13 cellular contexts compared by ENCODE assay signal in genomic region chr17:35094902-35095301, GRCh38. TPM values are rescaled to one million over a fixed set of nuclear protein-coding genes. Genes with fewer than 3 reads are reported as not detected.
DNase-seq lines count a peak whose midpoint lies in the region; ATAC-seq, FAIRE-seq and TF ChIP-seq lines count a peak whose summit lies in the region.
"Had no signal": no experiment of that assay in that cellular context is flagged by ENCODE, and none has a peak within 500 bp of the region (broad histone marks: within the 10 kb centered on the region; RNA-seq: fewer than 3 reads in every experiment).

No MANE protein-coding gene starts in this region.

- H3K27me3 ChIP-seq in endothelial cell of umbilical vein (ENCODE audit: control insufficient read depth in 2 of 2, insufficient read depth in 2 of 2, low read length in 2 of 2) (no peaks in the 10 kb centered on the region), osteoblast (ENCODE audit: insufficient read depth, low read length) (no peaks in the 10 kb centered on the region)
- H3K27me3 ChIP-seq: BLaER1, cardiac muscle cell, neutrophil had no signal

- no peak for DNase-seq in activated naive CD4-positive, alpha-beta T cell treated with anti-CD3 and anti-CD28 coated beads, Interleukin-2, amount 50 U/mL, for 72 hours (ENCODE audit: low spot score in 2 of 2)
- DNase-seq in activated naive CD4-positive, alpha-beta T cell treated with anti-CD3 and anti-CD28 coated beads for 36 hours, result no peak
- DNase-seq in NB4 (ENCODE audit: low read depth) (peak; percentile 67), endothelial cell of umbilical vein (ENCODE audit: low read depth, low spot score) (peak; percentile 18), osteoblast (ENCODE audit: insufficient read length, low spot score, missing footprints) (peak; percentile 86), mesenteric fat pad (ENCODE audit: low spot score) (no peak), nephron progenitor cell (no peak)
- no peak for DNase-seq in stimulated activated naive CD4-positive, alpha-beta T cell (lab: John Stamatoyannopoulos, UW)
- DNase-seq: NCI-H446 treated with DMSO at 0.1 percent for 48 hours had no signal

- dilution Hi-C loops in endothelial cell of umbilical vein (cut with MboI; ENCODE audit: extremely low pct_ligation_motif_present, low sequenced_read_pairs), result no loop called here

- TF ChIP-seq POLR2A in NB4 (IDR thresholded peaks at IDR 0.05; ENCODE audit: extremely low read depth, insufficient read length), result no peak
- TF ChIP-seq POLR2A in endothelial cell of umbilical vein (IDR thresholded peaks at IDR 0.05; ENCODE audit: low read depth, low read length), result no peak

- no peaks in the 10 kb centered on the region for H3K79me2 ChIP-seq in endothelial cell of umbilical vein (ENCODE audit: control insufficient read depth, insufficient read depth, low read length)
- no peaks in the 10 kb centered on the region for H3K79me2 ChIP-seq in osteoblast (ENCODE audit: insufficient read depth, low read length)

- H3K27ac Mint-ChIP-seq in activated naive CD4-positive, alpha-beta T cell treated with anti-CD3 and anti-CD28 coated beads, Interleukin-2, amount 50 U/mL, for 72 hours, result no peak overlapping the region
- H3K27ac Mint-ChIP-seq in activated naive CD4-positive, alpha-beta T cell treated with anti-CD3 and anti-CD28 coated beads for 36 hours, result no peak overlapping the region
- H3K27ac Mint-ChIP-seq in nephron progenitor cell, result no peak overlapping the region

- no peak overlapping the region for H3K4me3 Mint-ChIP-seq in activated naive CD4-positive, alpha-beta T cell treated with anti-CD3 and anti-CD28 coated beads for 36 hours
- no peak overlapping the region for H3K4me3 Mint-ChIP-seq in nephron progenitor cell

- ATAC-seq in activated naive CD4-positive, alpha-beta T cell treated with anti-CD3 and anti-CD28 coated beads, Interleukin-2, amount 50 U/mL, for 72 hours, result peak; percentile 65 to 88

- H3K9me1 ChIP-seq in endothelial cell of umbilical vein (replicated peaks; ENCODE audit: control insufficient read depth, extremely low read depth, insufficient read depth, low read length), result no peaks in the 10 kb centered on the region

- H3K9ac ChIP-seq in endothelial cell of umbilical vein (replicated peaks; ENCODE audit: extremely low read depth, insufficient read depth, low read length), result no peak overlapping the region
- H3K9ac ChIP-seq: BLaER1 had no signal

- no peaks in the 10 kb centered on the region for H3K36me3 Mint-ChIP-seq in activated naive CD4-positive, alpha-beta T cell treated with anti-CD3 and anti-CD28 coated beads, Interleukin-2, amount 50 U/mL, for 72 hours
- H3K36me3 Mint-ChIP-seq in activated naive CD4-positive, alpha-beta T cell treated with anti-CD3 and anti-CD28 coated beads for 36 hours (ENCODE audit: low read depth), result peaks cover 13% of the 10 kb centered on the region
- no peaks in the 10 kb centered on the region for H3K36me3 Mint-ChIP-seq in nephron progenitor cell (ENCODE audit: low read depth)

- intact Hi-C loops in activated naive CD4-positive, alpha-beta T cell treated with anti-CD3 and anti-CD28 coated beads for 36 hours (cut with micrococcal nuclease), result no loop called here
- intact Hi-C loops in endothelial cell of umbilical vein (cut with micrococcal nuclease), result no loop called here

- H3K27ac ChIP-seq in endothelial cell of umbilical vein (ENCODE audit: insufficient read depth, low read depth, low read length) (no peak overlapping the region), osteoblast (ENCODE audit: low read depth, low read length) (peak overlapping the region; percentile 37)
- H3K27ac ChIP-seq: BLaER1, cardiac muscle cell, neutrophil had no signal

- peaks cover 16% of the 10 kb centered on the region for H3K4me1 Mint-ChIP-seq in activated naive CD4-positive, alpha-beta T cell treated with anti-CD3 and anti-CD28 coated beads for 36 hours (ENCODE audit: low read depth)
- peaks cover 9% of the 10 kb centered on the region for H3K4me1 Mint-ChIP-seq in nephron progenitor cell

- POLR2A ChIA-PET in endothelial cell of umbilical vein (lab: Charles Lee), result no interaction called here

- no peak overlapping the region for H3K4me3 ChIP-seq in NB4 (ENCODE audit: low read depth, low read length)
- no peak overlapping the region for H3K4me3 ChIP-seq in endothelial cell of umbilical vein (replicated peaks in 1 of 3; ENCODE audit: insufficient read depth in 1 of 3, low read depth in 1 of 3, low read length in 3 of 3)
- H3K4me3 ChIP-seq in osteoblast (ENCODE audit: insufficient read depth, low read length), result no peak overlapping the region
- H3K4me3 ChIP-seq: BLaER1, cardiac muscle cell had no signal

- H3K36me3 ChIP-seq in endothelial cell of umbilical vein (ENCODE audit: control insufficient read depth in 2 of 2, extremely low read depth in 1 of 2, insufficient read depth in 2 of 2, low read length in 2 of 2), result no peaks in the 10 kb centered on the region
- peaks cover 5% of the 10 kb centered on the region for H3K36me3 ChIP-seq in osteoblast (ENCODE audit: insufficient read depth, low read length)
- H3K36me3 ChIP-seq: cardiac muscle cell, neutrophil had no signal

- CTCF ChIA-PET in activated naive CD4-positive, alpha-beta T cell treated with anti-CD3 and anti-CD28 coated beads for 36 hours (lab: Charles Lee), result interaction anchor here (1.1 to 1.3 kb wide), 2 partner anchors 25 kb away, joined by 3 to 4 read pairs; no protein-coding TSS in a partner anchor
- CTCF ChIA-PET in endothelial cell of umbilical vein (lab: Charles Lee), result no interaction called here

- H3K4me1 ChIP-seq in endothelial cell of umbilical vein (ENCODE audit: control insufficient read depth, extremely low read depth, insufficient read depth, low read length), result peaks cover 2% of the 10 kb centered on the region
- H3K4me1 ChIP-seq in osteoblast (ENCODE audit: insufficient read depth, low read length), result peaks cover 11% of the 10 kb centered on the region

- no peaks in the 10 kb centered on the region for H3K9me3 Mint-ChIP-seq in activated naive CD4-positive, alpha-beta T cell treated with anti-CD3 and anti-CD28 coated beads, Interleukin-2, amount 50 U/mL, for 72 hours
- H3K9me3 Mint-ChIP-seq in activated naive CD4-positive, alpha-beta T cell treated with anti-CD3 and anti-CD28 coated beads for 36 hours, result no peaks in the 10 kb centered on the region
- H3K9me3 Mint-ChIP-seq in nephron progenitor cell, result no peaks in the 10 kb centered on the region

- H3K9me3 ChIP-seq in endothelial cell of umbilical vein (replicated peaks; ENCODE audit: control insufficient read depth, insufficient read depth, low read length) (no peaks in the 10 kb centered on the region), osteoblast (ENCODE audit: low read depth, low read length) (no peaks in the 10 kb centered on the region)
- H3K9me3 ChIP-seq: BLaER1, neutrophil had no signal

- H3K27me3 Mint-ChIP-seq in activated naive CD4-positive, alpha-beta T cell treated with anti-CD3 and anti-CD28 coated beads for 36 hours (ENCODE audit: low read depth), result no peaks in the 10 kb centered on the region
- peaks cover 3% of the 10 kb centered on the region for H3K27me3 Mint-ChIP-seq in nephron progenitor cell (ENCODE audit: low read depth, poor library complexity)

- H3K4me2 ChIP-seq in endothelial cell of umbilical vein (ENCODE audit: insufficient read depth, low read length) (no peak overlapping the region), osteoblast (ENCODE audit: insufficient read depth, low read length) (no peak overlapping the region)
- H3K4me2 ChIP-seq: BLaER1 had no signal

- TF ChIP-seq CTCF in NB4 (IDR thresholded peaks at IDR 0.05; ENCODE audit: low read depth, low read length) (no peak), endothelial cell of umbilical vein (IDR thresholded peaks at IDR 0.05; ENCODE audit: extremely low read depth in 1 of 2, insufficient read depth in 1 of 2, low read depth in 1 of 2, low read length in 2 of 2) (no peak), osteoblast (IDR thresholded peaks at IDR 0.05; ENCODE audit: extremely low read depth, low read depth, low read length) (no peak), nephron progenitor cell (IDR thresholded peaks at IDR 0.05) (no peak)

- FAIRE-seq in endothelial cell of umbilical vein (lab: Jason Lieb, UNC), result peak; percentile 42

- H4K20me1 ChIP-seq in endothelial cell of umbilical vein (replicated peaks; ENCODE audit: control insufficient read depth, extremely low read depth, insufficient read depth, low read length), result no peaks in the 10 kb centered on the region
- no peaks in the 10 kb centered on the region for H4K20me1 ChIP-seq in osteoblast (ENCODE audit: insufficient read depth, low read length)
- H4K20me1 ChIP-seq: BLaER1 had no signal

- H2AFZ ChIP-seq in endothelial cell of umbilical vein (ENCODE audit: low read depth, low read length) (no peak overlapping the region), osteoblast (ENCODE audit: low read length) (peak overlapping the region; percentile 75)

- no TSS peak for BruUV-seq in endothelial cell of umbilical vein (replicated peaks; lab: Mats Ljungman, UMichigan)

RNA-seq across cellular contexts. Expression of gene RAD51D, which starts 24.8 kb away (rescaled TPM):
- total RNA-seq in activated naive CD4-positive, alpha-beta T cell treated with anti-CD3 and anti-CD28 coated beads, Interleukin-2, amount 50 U/mL, for 72 hours, result 10 to 100 TPM; 30.4 TPM
- 10 to 100 TPM; 31.5 to 33.0 TPM for total RNA-seq in activated naive CD4-positive, alpha-beta T cell treated with anti-CD3 and anti-CD28 coated beads for 36 hours
- 19.6 and 27.9 TPM in 2 replicates for total RNA-seq in endothelial cell of umbilical vein
- 14.9 and 15.5 TPM in 2 replicates for polyA plus RNA-seq in endothelial cell of umbilical vein
- polyA plus RNA-seq in endothelial cell of umbilical vein (2011; cell fraction: cytosol; rRNA removed), result 13.5 and 14.2 TPM in 2 replicates
- polyA plus RNA-seq in endothelial cell of umbilical vein (2011; cell fraction: nucleus; rRNA removed), result 17.4 and 18.1 TPM in 2 replicates
- 16.6 and 18.2 TPM in 2 replicates for polyA plus RNA-seq in endothelial cell of umbilical vein (2012)
- polyA minus RNA-seq in endothelial cell of umbilical vein, result 21.2 and 24.0 TPM in 2 replicates
- polyA minus RNA-seq in endothelial cell of umbilical vein (2011; cell fraction: cytosol; rRNA and poly(A)+ RNA removed), result 9.7 TPM
- polyA minus RNA-seq in endothelial cell of umbilical vein (2011; cell fraction: nucleus; rRNA and poly(A)+ RNA removed), result 14.4 and 15.5 TPM in 2 replicates
- 14.8 and 19.7 TPM in 2 replicates for total RNA-seq in osteoblast
- 10.6 TPM for total RNA-seq in mesenteric fat pad

RNA-seq across cellular contexts. Expression of gene FNDC8, which starts 26.5 kb away (rescaled TPM):
- total RNA-seq in activated naive CD4-positive, alpha-beta T cell treated with anti-CD3 and anti-CD28 coated beads, Interleukin-2, amount 50 U/mL, for 72 hours, result not detected
- not detected for total RNA-seq in activated naive CD4-positive, alpha-beta T cell treated with anti-CD3 and anti-CD28 coated beads for 36 hours
- total RNA-seq in endothelial cell of umbilical vein (not detected in 2 replicates), osteoblast (not detected in 2 replicates), mesenteric fat pad (not detected)
- polyA plus RNA-seq in endothelial cell of umbilical vein, result not detected in 2 replicates
- not detected in 2 replicates for polyA plus RNA-seq in endothelial cell of umbilical vein (2011; cell fraction: cytosol; rRNA removed)
- not detected in 2 replicates for polyA plus RNA-seq in endothelial cell of umbilical vein (2011; cell fraction: nucleus; rRNA removed)
- 0.23 TPM in 1 of 2 replicates, not detected in the other for polyA plus RNA-seq in endothelial cell of umbilical vein (2012)
- not detected in 2 replicates for polyA minus RNA-seq in endothelial cell of umbilical vein
- polyA minus RNA-seq in endothelial cell of umbilical vein (2011; cell fraction: cytosol; rRNA and poly(A)+ RNA removed), result not detected
- polyA minus RNA-seq in endothelial cell of umbilical vein (2011; cell fraction: nucleus; rRNA and poly(A)+ RNA removed), result not detected in 2 replicates
- total RNA-seq: cardiac muscle cell, ureter had no signal
- polyA plus RNA-seq: cardiac muscle cell had no signal

RNA-seq across cellular contexts. Expression of gene RFFL, which starts 31.4 kb away (rescaled TPM):
- total RNA-seq in activated naive CD4-positive, alpha-beta T cell treated with anti-CD3 and anti-CD28 coated beads, Interleukin-2, amount 50 U/mL, for 72 hours, result 10 to 100 TPM in 1 of 2 donors, 1 to 10 TPM in 1; 7.3 to 30.9 TPM
- 10 to 100 TPM; 17.8 to 18.2 TPM for total RNA-seq in activated naive CD4-positive, alpha-beta T cell treated with anti-CD3 and anti-CD28 coated beads for 36 hours
- total RNA-seq in endothelial cell of umbilical vein (14.1 and 14.2 TPM in 2 replicates), osteoblast (15.2 and 15.6 TPM in 2 replicates), mesenteric fat pad (23.7 TPM)
- polyA plus RNA-seq in endothelial cell of umbilical vein, result 6.6 and 7.0 TPM in 2 replicates
- 8.7 TPM in 2 replicates for polyA plus RNA-seq in endothelial cell of umbilical vein (2011; cell fraction: cytosol; rRNA removed)
- 9.3 and 9.8 TPM in 2 replicates for polyA plus RNA-seq in endothelial cell of umbilical vein (2011; cell fraction: nucleus; rRNA removed)
- polyA plus RNA-seq in endothelial cell of umbilical vein (2012), result 11.3 and 12.1 TPM in 2 replicates
- 38.1 and 39.6 TPM in 2 replicates for polyA minus RNA-seq in endothelial cell of umbilical vein
- 25.9 TPM for polyA minus RNA-seq in endothelial cell of umbilical vein (2011; cell fraction: cytosol; rRNA and poly(A)+ RNA removed)
- polyA minus RNA-seq in endothelial cell of umbilical vein (2011; cell fraction: nucleus; rRNA and poly(A)+ RNA removed), result 8.9 and 10.1 TPM in 2 replicates

RNA-seq across cellular contexts. Expression of gene NLE1, which starts 47.2 kb away (rescaled TPM):
- total RNA-seq in activated naive CD4-positive, alpha-beta T cell treated with anti-CD3 and anti-CD28 coated beads, Interleukin-2, amount 50 U/mL, for 72 hours, result 10 to 100 TPM; 17.7 to 35.6 TPM
- 10 to 100 TPM; 33.0 to 35.2 TPM for total RNA-seq in activated naive CD4-positive, alpha-beta T cell treated with anti-CD3 and anti-CD28 coated beads for 36 hours
- total RNA-seq in endothelial cell of umbilical vein, result 15.8 and 22.8 TPM in 2 replicates
- 19.1 and 19.8 TPM in 2 replicates for polyA plus RNA-seq in endothelial cell of umbilical vein
- polyA plus RNA-seq in endothelial cell of umbilical vein (2011; cell fraction: cytosol; rRNA removed), result 15.6 and 16.7 TPM in 2 replicates
- polyA plus RNA-seq in endothelial cell of umbilical vein (2011; cell fraction: nucleus; rRNA removed), result 18.0 and 21.8 TPM in 2 replicates
- 14.9 and 15.7 TPM in 2 replicates for polyA plus RNA-seq in endothelial cell of umbilical vein (2012)
- polyA minus RNA-seq in endothelial cell of umbilical vein, result 14.6 and 19.3 TPM in 2 replicates
- 28.2 TPM for polyA minus RNA-seq in endothelial cell of umbilical vein (2011; cell fraction: cytosol; rRNA and poly(A)+ RNA removed)
- polyA minus RNA-seq in endothelial cell of umbilical vein (2011; cell fraction: nucleus; rRNA and poly(A)+ RNA removed), result 9.0 and 9.3 TPM in 2 replicates
- 13.3 and 15.6 TPM in 2 replicates for total RNA-seq in osteoblast
- 14.0 TPM for total RNA-seq in mesenteric fat pad

RNA-seq across cellular contexts. Expression of gene UNC45B, which starts 52.7 kb away (rescaled TPM):
- under 1 TPM in 1 of 2 donors, not detected in 1; 0.07 TPM for total RNA-seq in activated naive CD4-positive, alpha-beta T cell treated with anti-CD3 and anti-CD28 coated beads, Interleukin-2, amount 50 U/mL, for 72 hours
- under 1 TPM; 0.05 to 0.15 TPM for total RNA-seq in activated naive CD4-positive, alpha-beta T cell treated with anti-CD3 and anti-CD28 coated beads for 36 hours
- total RNA-seq in endothelial cell of umbilical vein (not detected in 2 replicates), osteoblast (not detected in 2 replicates), mesenteric fat pad (not detected)
- not detected in 2 replicates for polyA plus RNA-seq in endothelial cell of umbilical vein
- polyA plus RNA-seq in endothelial cell of umbilical vein (2011; cell fraction: cytosol; rRNA removed), result not detected in 2 replicates
- polyA plus RNA-seq in endothelial cell of umbilical vein (2011; cell fraction: nucleus; rRNA removed), result not detected in 2 replicates
- not detected in 2 replicates for polyA plus RNA-seq in endothelial cell of umbilical vein (2012)
- polyA minus RNA-seq in endothelial cell of umbilical vein, result not detected in 2 replicates
- polyA minus RNA-seq in endothelial cell of umbilical vein (2011; cell fraction: cytosol; rRNA and poly(A)+ RNA removed), result not detected
- polyA minus RNA-seq in endothelial cell of umbilical vein (2011; cell fraction: nucleus; rRNA and poly(A)+ RNA removed), result not detected in 2 replicates

Comparison
In these comparisons a context has a peak if more than half of its experiments do, and no peak if none do; other contexts are left out.
1. DNase-seq: peak in NB4 (single experiment), endothelial cell of umbilical vein (single experiment) and osteoblast (single experiment); none in activated naive CD4-positive, alpha-beta T cell treated with anti-CD3 and anti-CD28 coated beads, Interleukin-2, amount 50 U/mL, for 72 hours (0 of 2), activated naive CD4-positive, alpha-beta T cell treated with anti-CD3 and anti-CD28 coated beads for 36 hours (single experiment), mesenteric fat pad (single experiment), nephron progenitor cell (single experiment) and stimulated activated naive CD4-positive, alpha-beta T cell (0 of 6).